9 cellular contexts compared by ENCODE assay signal in the genomic region with DNA sequence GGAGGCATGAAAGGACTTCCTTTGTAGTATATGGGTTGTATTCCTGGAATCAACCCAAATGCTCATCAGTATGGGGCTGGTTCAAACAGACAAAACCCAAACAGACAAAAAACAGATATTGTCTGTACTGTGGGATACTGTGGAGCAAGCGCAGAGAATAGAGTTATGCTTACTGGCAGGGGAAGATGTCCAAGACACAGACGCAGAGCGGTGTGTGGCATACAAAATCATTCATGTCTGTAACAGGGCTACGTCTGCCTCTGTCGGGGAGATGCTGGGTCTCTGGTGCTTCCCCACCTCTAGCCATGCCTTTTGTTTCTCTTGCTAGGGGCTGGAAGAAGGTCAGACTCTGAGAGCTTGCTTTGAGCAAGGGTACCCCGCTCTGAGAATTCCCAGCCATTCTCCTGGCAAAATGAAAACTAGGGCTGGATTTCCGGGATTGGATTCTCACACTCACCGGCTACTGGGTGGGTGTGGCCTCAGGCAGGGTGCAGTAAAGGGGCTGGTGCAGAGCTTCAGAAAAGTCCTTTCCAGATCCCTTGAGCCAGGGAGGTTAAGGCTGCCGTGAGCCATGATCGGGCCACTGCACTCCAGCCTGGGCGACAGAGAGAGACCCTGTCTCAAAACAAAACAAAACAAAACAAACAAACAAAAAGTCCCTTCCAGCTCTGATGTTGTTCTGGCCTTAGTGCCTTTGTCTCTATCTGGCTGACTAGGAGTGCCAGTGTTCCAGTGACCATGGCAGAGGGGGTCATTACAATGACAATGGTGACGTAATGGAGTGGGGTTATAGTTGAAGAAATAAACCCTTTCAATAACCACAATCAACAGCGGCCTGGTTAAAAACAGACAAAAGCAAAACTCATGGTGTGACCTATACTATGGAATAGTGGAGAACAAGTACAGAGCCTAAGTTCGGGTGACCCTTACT. TPM values are rescaled to one million over a fixed set of nuclear protein-coding genes. Genes with fewer than 3 reads are reported as not detected.
DNase-seq lines count a peak whose midpoint lies in the region; ATAC-seq and TF ChIP-seq lines count a peak whose summit lies in the region.
"Had no signal": no experiment of that assay in that cellular context is flagged by ENCODE, and none has a peak within 500 bp of the region (broad histone marks: within the 10 kb centered on the region; RNA-seq: fewer than 3 reads in every experiment).

No MANE protein-coding gene starts in this region.

- peaks cover 0 to 6% of the 10 kb centered on the region in 2 donors for H3K4me1 Mint-ChIP-seq in effector memory CD8-positive, alpha-beta T cell (ENCODE audit: low read depth in 2 of 2)
- H3K4me1 Mint-ChIP-seq in mesothelial cell of epicardium, result peaks cover 3% of the 10 kb centered on the region

- no peak overlapping the region for H3K4me3 Mint-ChIP-seq in effector memory CD8-positive, alpha-beta T cell
- H3K4me3 Mint-ChIP-seq in mesothelial cell of epicardium, result no peak overlapping the region

- peaks cover 5% of the 10 kb centered on the region for H3K36me3 Mint-ChIP-seq in effector memory CD8-positive, alpha-beta T cell (ENCODE audit: insufficient read depth)
- H3K36me3 Mint-ChIP-seq in mesothelial cell of epicardium, result no peaks in the 10 kb centered on the region

- no peak overlapping the region for H3K27ac Mint-ChIP-seq in effector memory CD8-positive, alpha-beta T cell
- no peak overlapping the region for H3K27ac Mint-ChIP-seq in mesothelial cell of epicardium

- peak; percentile 68 for DNase-seq in DMS 273 (lab: John Stamatoyannopoulos, UW; ENCODE audit: unreplicated experiment)
- DNase-seq in NCI-H187 (lab: John Stamatoyannopoulos, UW), result peak; percentile 33 to 83
- peak; percentile 75 for DNase-seq in cerebellum (ENCODE audit: low spot score)
- DNase-seq in medulla oblongata (ENCODE audit: extremely low spot score), result peak; percentile 56
- no peak for DNase-seq in GM19238 (ENCODE audit: insufficient read length, low spot score)
- no peak for DNase-seq in effector memory CD8-positive, alpha-beta T cell
- no peak for DNase-seq in mesothelial cell of epicardium (ENCODE audit: low spot score in 2 of 2, unreplicated experiment in 2 of 2)

- peaks cover 57 to 78% of the 10 kb centered on the region in 2 donors for H3K27me3 Mint-ChIP-seq in effector memory CD8-positive, alpha-beta T cell
- H3K27me3 Mint-ChIP-seq in mesothelial cell of epicardium (ENCODE audit: low read depth), result peaks cover 82% of the 10 kb centered on the region

- H3K9me3 Mint-ChIP-seq in effector memory CD8-positive, alpha-beta T cell, result peaks cover 0 to 3% of the 10 kb centered on the region in 2 donors
- peaks cover 9% of the 10 kb centered on the region for H3K9me3 Mint-ChIP-seq in mesothelial cell of epicardium

- TF ChIP-seq CTCF in mesothelial cell of epicardium (IDR thresholded peaks at IDR 0.05; ENCODE audit: unreplicated experiment), result no peak

- no peak for ATAC-seq in effector memory CD8-positive, alpha-beta T cell (replicated peaks)
- no peak for ATAC-seq in HG03025 (IDR thresholded peaks at IDR 0.05; ENCODE audit: low FRiP score, unreplicated experiment)
- ATAC-seq: GM12878 had no signal

RNA-seq across cellular contexts. Expression of a gene that starts 2.9 kb away (rescaled TPM):
- 29.0 TPM for total RNA-seq in cerebellum
- total RNA-seq in mesothelial cell of epicardium, result not detected in 3 replicates
- total RNA-seq: GM12878 had no signal

Comparison
In these comparisons a context has a peak if more than half of its experiments do, and no peak if none do; other contexts are left out.
1. DNase-seq: peak in DMS 273 (single experiment), NCI-H187 (2 of 2), cerebellum (single experiment) and medulla oblongata (single experiment); none in GM19238 (single experiment), effector memory CD8-positive, alpha-beta T cell (0 of 3) and mesothelial cell of epicardium (0 of 2).
2. RNA of a gene that starts 2.9 kb away (total RNA-seq): 29.0 TPM in cerebellum (single experiment); not detected in mesothelial cell of epicardium; every median in the first group is over 10 times any median in the second.